21 cellular contexts compared by ENCODE assay signal in genomic region chr1:10236405-10237156, GRCh38. TPM values are rescaled to one million over a fixed set of nuclear protein-coding genes. Genes with fewer than 3 reads are reported as not detected.
DNase-seq lines count a peak whose midpoint lies in the region; ATAC-seq and TF ChIP-seq lines count a peak whose summit lies in the region.
"Had no signal": no experiment of that assay in that cellular context is flagged by ENCODE, and none has a peak within 500 bp of the region (broad histone marks: within the 10 kb centered on the region; RNA-seq: fewer than 3 reads in every experiment).

No MANE protein-coding gene starts in this region.

- TF ChIP-seq CTCF in IMR-90 (conservative IDR thresholded peaks at IDR 0.05; ENCODE audit: low read depth, low read length), result no peak
- TF ChIP-seq CTCF in chondrocyte (IDR thresholded peaks at IDR 0.05), result no peak
- TF ChIP-seq CTCF in neutrophil (IDR thresholded peaks at IDR 0.05), result no peak
- no peak for TF ChIP-seq CTCF in GM20000 (IDR thresholded peaks at IDR 0.05; ENCODE audit: extremely low read depth, missing control alignments)

- no peak overlapping the region for H3K4ac ChIP-seq in IMR-90 (ENCODE audit: low read depth, low read length)

- H3K4me1 Mint-ChIP-seq in chondrocyte (ENCODE audit: low read depth), result peaks cover 24% of the 10 kb centered on the region
- peaks cover 15% of the 10 kb centered on the region for H3K4me1 Mint-ChIP-seq in activated CD8-positive, alpha-beta memory T cell treated with anti-CD3 and anti-CD28 coated beads, Interleukin-2, amount 10 ng/mL, durations not matched to agents 7 days and 5 days

- POLR2A ChIA-PET in IMR-90 (lab: Charles Lee; ENCODE audit: unreplicated experiment), result no interaction called here

- peaks cover 15% of the 10 kb centered on the region for H4K20me1 ChIP-seq in IMR-90 (ENCODE audit: insufficient read depth, low read length)

- CTCF ChIA-PET in IMR-90 (lab: Yijun Ruan, JAX), result interaction anchor here (2.1 kb wide), 1 partner anchor 27 kb away, joined by 8 read pairs; the partner anchor contains the start of gene KIF1B
- CTCF ChIA-PET in activated CD8-positive, alpha-beta memory T cell treated with anti-CD3 and anti-CD28 coated beads, Interleukin-2, amount 10 ng/mL, durations not matched to agents 7 days and 5 days (lab: Charles Lee), result interaction anchor here (1.3 kb wide), 1 partner anchor 27 kb away, joined by 3 read pairs; the partner anchor contains the start of gene KIF1B

- H3K9ac ChIP-seq in IMR-90 (ENCODE audit: low read depth, low read length), result no peak overlapping the region
- H3K9ac ChIP-seq: BLaER1 treated with 17β-estradiol and CSF1 and Interleukin-3, amounts not matched to agents 10 nM and 100 nM had no signal

- BruUV-seq in IMR-90 (replicated peaks; lab: Mats Ljungman, UMichigan), result no TSS peak

- H3K9me3 ChIP-seq in IMR-90 (ENCODE audit: control insufficient read depth, insufficient read depth, low read length) (no peaks in the 10 kb centered on the region), neutrophil (no peaks in the 10 kb centered on the region)
- H3K9me3 ChIP-seq: ascending aorta, colonic mucosa, suprapubic skin had no signal

- TF ChIP-seq RAD21 in IMR-90 (IDR thresholded peaks at IDR 0.05; ENCODE audit: low read length), result no peak

- H2BK15ac ChIP-seq in IMR-90 (ENCODE audit: low read depth, low read length), result no peak overlapping the region

- no peaks in the 10 kb centered on the region; the same call in 1 of the 2 replicates for H3K9me1 ChIP-seq in IMR-90 (ENCODE audit: insufficient read depth, low read length)

- no peak overlapping the region for H4K8ac ChIP-seq in IMR-90 (ENCODE audit: low read depth in 2 of 2, low read length in 2 of 2)

- H3K27ac ChIP-seq in IMR-90 (ENCODE audit: insufficient read depth, low read length), result no peak overlapping the region
- peak overlapping the region; percentile 51 for H3K27ac ChIP-seq in neutrophil
- H3K27ac ChIP-seq: ascending aorta; BLaER1 treated with 17β-estradiol and CSF1 and Interleukin-3, amounts not matched to agents 10 nM and 100 nM; colonic mucosa; suprapubic skin had no signal

- in situ Hi-C loops in IMR-90 (cut with MboI; ENCODE audit: low sequenced_read_pairs), result no loop called here

- H3K36me3 ChIP-seq in IMR-90 (ENCODE audit: control insufficient read depth, insufficient read depth, low read length) (peaks cover 12% of the 10 kb centered on the region), neutrophil (peaks cover 15% of the 10 kb centered on the region)
- H3K36me3 ChIP-seq: colonic mucosa had no signal

- intact Hi-C loops in IMR-90 (cut with micrococcal nuclease), result no loop called here

- no peak overlapping the region for H3K4me3 Mint-ChIP-seq in chondrocyte (ENCODE audit: unreplicated experiment)
- no peak overlapping the region for H3K4me3 Mint-ChIP-seq in activated CD8-positive, alpha-beta memory T cell treated with anti-CD3 and anti-CD28 coated beads, Interleukin-2, amount 10 ng/mL, durations not matched to agents 7 days and 5 days
- H3K4me3 Mint-ChIP-seq: activated CD4-positive, alpha-beta T cell treated with anti-CD3 and anti-CD28 coated beads, Interleukin-2, amount 10 ng/mL, durations not matched to agents 7 days and 5 days had no signal

- no peak overlapping the region for H3K23ac ChIP-seq in IMR-90 (ENCODE audit: low read depth, low read length)

- ATAC-seq in IMR-90 (ENCODE audit: low read depth), result peak; percentile 87
- no peak for ATAC-seq in activated CD8-positive, alpha-beta memory T cell treated with anti-CD3 and anti-CD28 coated beads, Interleukin-2, amount 10 ng/mL, durations not matched to agents 7 days and 5 days
- ATAC-seq: right cardiac atrium had no signal

- no peak overlapping the region for H2BK120ac ChIP-seq in IMR-90 (ENCODE audit: low read depth, low read length)

- no peak for TF ChIP-seq POLR2A in IMR-90 (IDR thresholded peaks at IDR 0.05; ENCODE audit: low read depth, low read length)

- H3K27me3 ChIP-seq in IMR-90 (ENCODE audit: control insufficient read depth, insufficient read depth, low read length) (no peaks in the 10 kb centered on the region), neutrophil (no peaks in the 10 kb centered on the region)
- H3K27me3 ChIP-seq: ascending aorta; BLaER1 treated with 17β-estradiol and CSF1 and Interleukin-3, amounts not matched to agents 10 nM and 100 nM; colonic mucosa; suprapubic skin had no signal

- H3K79me1 ChIP-seq in IMR-90 (ENCODE audit: low read depth in 1 of 2, low read length in 2 of 2), result peaks cover 14 to 45% of the 10 kb centered on the region in 2 experiments

- no peak overlapping the region for H2BK5ac ChIP-seq in IMR-90 (ENCODE audit: low read depth, low read length, poor library complexity, severe bottlenecking)

- no peaks in the 10 kb centered on the region for H3K36me3 Mint-ChIP-seq in chondrocyte (ENCODE audit: low read depth)
- peaks cover 2% of the 10 kb centered on the region for H3K36me3 Mint-ChIP-seq in activated CD8-positive, alpha-beta memory T cell treated with anti-CD3 and anti-CD28 coated beads, Interleukin-2, amount 10 ng/mL, durations not matched to agents 7 days and 5 days

- H3K4me1 ChIP-seq in IMR-90 (ENCODE audit: control insufficient read depth, insufficient read depth, low read length) (peaks cover 2% of the 10 kb centered on the region; the same call in 1 of the 2 replicates), neutrophil (ENCODE audit: control insufficient read depth in 1 of 2, insufficient read depth in 1 of 2, low read depth in 1 of 2, low read length in 1 of 2) (peaks cover 22 to 39% of the 10 kb centered on the region in 2 experiments)
- H3K4me1 ChIP-seq: ascending aorta, colonic mucosa, suprapubic skin had no signal

- dilution Hi-C loops in IMR-90 (cut with HindIII; ENCODE audit: low sequenced_read_pairs, unreplicated experiment), result no loop called here

- no peak overlapping the region for H2BK20ac ChIP-seq in IMR-90 (ENCODE audit: low read depth, low read length)

- no peak overlapping the region for H2AK5ac ChIP-seq in IMR-90 (ENCODE audit: low read depth, low read length)

- H3K18ac ChIP-seq in IMR-90 (ENCODE audit: low read depth, low read length), result no peak overlapping the region

- peak; percentile 46 for DNase-seq in AG20443 (ENCODE audit: low spot score)
- peak; percentile 62 for DNase-seq in IMR-90
- DNase-seq in chondrocyte (ENCODE audit: low spot score), result no peak
- DNase-seq in GM20000 (ENCODE audit: low spot score), result no peak
- DNase-seq in activated CD8-positive, alpha-beta memory T cell treated with anti-CD3 and anti-CD28 coated beads, Interleukin-2, amount 10 ng/mL, durations not matched to agents 7 days and 5 days, result no peak
- DNase-seq in NCI-H1417 treated with DMSO at 0.1 percent for 48 hours (lab: John Stamatoyannopoulos, UW), result no peak
- DNase-seq: activated CD4-positive, alpha-beta T cell treated with anti-CD3 and anti-CD28 coated beads, Interleukin-2, amount 10 ng/mL, durations not matched to agents 7 days and 5 days; colonic mucosa; head of caudate nucleus; islet precursor cell; midbrain; NCI-H1930; NCI-H524; right cardiac atrium; SHP77; stimulated activated CD4-positive, alpha-beta T cell treated with anti-CD3 and anti-CD28 coated beads, Interleukin-1b, Interleukin-23, amount 100 ng/mL, for 48 hours; T-helper 9 cell had no signal

- H3K4me3 ChIP-seq in IMR-90 (ENCODE audit: insufficient read depth, low read depth, low read length), result no peak overlapping the region
- H3K4me3 ChIP-seq in neutrophil (ENCODE audit: low read depth in 1 of 2, low read length in 1 of 2), result no peak overlapping the region
- H3K4me3 ChIP-seq: ascending aorta; BLaER1 treated with 17β-estradiol and CSF1 and Interleukin-3, amounts not matched to agents 10 nM and 100 nM; colonic mucosa; suprapubic skin had no signal

- H3K27ac Mint-ChIP-seq in chondrocyte (ENCODE audit: unreplicated experiment), result peak overlapping the region; percentile 57
- no peak overlapping the region for H3K27ac Mint-ChIP-seq in activated CD8-positive, alpha-beta memory T cell treated with anti-CD3 and anti-CD28 coated beads, Interleukin-2, amount 10 ng/mL, durations not matched to agents 7 days and 5 days
- H3K27ac Mint-ChIP-seq: activated CD4-positive, alpha-beta T cell treated with anti-CD3 and anti-CD28 coated beads, Interleukin-2, amount 10 ng/mL, durations not matched to agents 7 days and 5 days had no signal

- no peak overlapping the region for H4K5ac ChIP-seq in IMR-90 (ENCODE audit: low read depth, low read length)

- H3K27me3 Mint-ChIP-seq in chondrocyte (ENCODE audit: low read depth), result no peaks in the 10 kb centered on the region
- no peaks in the 10 kb centered on the region for H3K27me3 Mint-ChIP-seq in activated CD8-positive, alpha-beta memory T cell treated with anti-CD3 and anti-CD28 coated beads, Interleukin-2, amount 10 ng/mL, durations not matched to agents 7 days and 5 days
- H3K27me3 Mint-ChIP-seq: activated CD4-positive, alpha-beta T cell treated with anti-CD3 and anti-CD28 coated beads, Interleukin-2, amount 10 ng/mL, durations not matched to agents 7 days and 5 days had no signal

- no peaks in the 10 kb centered on the region for H3K9me3 Mint-ChIP-seq in chondrocyte (ENCODE audit: low read depth)
- H3K9me3 Mint-ChIP-seq in activated CD8-positive, alpha-beta memory T cell treated with anti-CD3 and anti-CD28 coated beads, Interleukin-2, amount 10 ng/mL, durations not matched to agents 7 days and 5 days (ENCODE audit: low read depth), result no peaks in the 10 kb centered on the region
- H3K9me3 Mint-ChIP-seq: activated CD4-positive, alpha-beta T cell treated with anti-CD3 and anti-CD28 coated beads, Interleukin-2, amount 10 ng/mL, durations not matched to agents 7 days and 5 days had no signal

- no peak overlapping the region for H3K56ac ChIP-seq in IMR-90 (ENCODE audit: extremely low read depth, insufficient read depth, low read length)

- no peak overlapping the region for H3K4me2 ChIP-seq in IMR-90 (ENCODE audit: low read depth, low read length)
- H3K4me2 ChIP-seq: BLaER1 treated with 17β-estradiol and CSF1 and Interleukin-3, amounts not matched to agents 10 nM and 100 nM had no signal

- no peak overlapping the region for H2AK9ac ChIP-seq in IMR-90 (replicated peaks; ENCODE audit: low read depth, low read length, poor library complexity)

- H2AFZ ChIP-seq in IMR-90 (replicated peaks; ENCODE audit: low read length, poor library complexity), result no peak overlapping the region

- no CpG with 5 or more reads among the region's 2 CpGs for WGBS in IMR-90 (ENCODE audit: extremely low coverage in 2 of 2, insufficient read length in 1 of 2), 2 experiments

- no peak overlapping the region for H4K91ac ChIP-seq in IMR-90 (ENCODE audit: insufficient read depth, low read depth, low read length)

- H3K14ac ChIP-seq in IMR-90 (replicated peaks; ENCODE audit: low read depth, low read length), result no peak overlapping the region

TF ChIP-seq in IMR-90, 13 proteins besides CTCF, POLR2A, EP300 and RAD21 (continues in another document):
- TF ChIP-seq FOS (IDR thresholded peaks at IDR 0.05; ENCODE audit: low read depth, low read length) (no peak), CEBPB (IDR thresholded peaks at IDR 0.05; ENCODE audit: low read depth, low read length) (no peak)

RNA-seq across cellular contexts. Expression of gene KIF1B, which starts 26.2 kb away (rescaled TPM):
- total RNA-seq in IMR-90 (2012; rRNA removed) (21.1 and 32.5 TPM in 2 replicates), chondrocyte (48.8 to 49.4 TPM (median 48.9 TPM) in 3 replicates)
- 12.3 and 13.0 TPM in 2 replicates for polyA plus RNA-seq in IMR-90 (2012; rRNA removed)
- polyA plus RNA-seq in IMR-90 (2012; cell fraction: cytosol; rRNA removed), result 3.3 and 8.1 TPM in 2 replicates
- polyA plus RNA-seq in IMR-90 (2012; cell fraction: nucleus; rRNA removed; ENCODE audit: low replicate concordance), result 4.9 and 16.7 TPM in 2 replicates
- total RNA-seq in activated CD8-positive, alpha-beta memory T cell treated with anti-CD3 and anti-CD28 coated beads, Interleukin-2, amount 10 ng/mL, durations not matched to agents 7 days and 5 days, result 10 to 100 TPM; 14.2 to 21.3 TPM

Comparison
In these comparisons a context has a peak if more than half of its experiments do, and no peak if none do; other contexts are left out.
1. DNase-seq: peak in AG20443 (single experiment) and IMR-90 (single experiment); none in chondrocyte (single experiment), GM20000 (single experiment), activated CD8-positive, alpha-beta memory T cell treated with anti-CD3 and anti-CD28 coated beads, Interleukin-2, amount 10 ng/mL, durations not matched to agents 7 days and 5 days (single experiment) and NCI-H1417 treated with DMSO at 0.1 percent for 48 hours (single experiment).